Comparison of ENCODE assay signal across 27 cellular contexts in the genomic region with DNA sequence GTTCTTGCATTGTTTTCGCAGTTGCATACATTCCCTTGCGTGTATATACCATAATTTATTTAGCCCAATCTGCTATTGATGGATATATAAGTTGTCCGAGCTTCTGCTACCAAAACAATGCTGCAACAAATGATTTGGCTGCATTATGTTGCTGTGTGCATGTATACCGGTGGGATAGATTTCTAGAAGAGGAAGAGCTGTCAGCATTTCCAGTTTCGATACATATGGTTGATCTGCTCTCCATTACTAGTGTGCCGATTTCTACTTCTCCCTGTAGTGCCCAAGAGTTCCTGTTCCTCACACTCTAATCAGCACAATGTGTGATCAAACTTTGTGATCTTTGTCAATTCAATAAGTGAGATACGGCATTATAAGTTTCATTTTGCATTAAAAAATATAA.
"Had no signal": no experiment of that assay in that cellular context is flagged by ENCODE, and none has a peak within 500 bp of the region (broad histone marks: within the 10 kb centered on the region; RNA-seq: fewer than 3 reads in every experiment).

No MANE protein-coding gene starts in this region.

- H3K4me1 Mint-ChIP-seq: activated CD4-positive, alpha-beta T cell treated with anti-CD3 and anti-CD28 coated beads for 36 hours; activated naive CD4-positive, alpha-beta T cell treated with anti-CD3 and anti-CD28 coated beads, Interleukin-2, amount 10 ng/mL, durations not matched to agents 7 days and 5 days; activated naive CD8-positive, alpha-beta T cell treated with anti-CD3 and anti-CD28 coated beads for 36 hours; T-cell had no signal

- H3K9me3 Mint-ChIP-seq: activated CD8-positive, alpha-beta T cell treated with anti-CD3 and anti-CD28 coated beads for 36 hours; activated naive CD4-positive, alpha-beta T cell treated with anti-CD3 and anti-CD28 coated beads, Interleukin-2, amount 10 ng/mL, durations not matched to agents 7 days and 5 days; activated naive CD8-positive, alpha-beta T cell treated with anti-CD3 and anti-CD28 coated beads for 36 hours; activated T-cell treated with anti-CD3 and anti-CD28 coated beads, Interleukin-2, amount 50 U/mL, for 72 hours; activated T-helper 2 cell treated with anti-CD3 and anti-CD28 coated beads, Interferon-gamma antibody, Interleukin-2, Interleukin-4, amounts not matched to agents 10 μg/mL and 5 μg/mL and 100 μg/mL, durations not matched to agents 14 hours and 24 hours and 36 hours; T-cell had no signal

- H3K36me3 Mint-ChIP-seq: activated naive CD4-positive, alpha-beta T cell treated with anti-CD3 and anti-CD28 coated beads, Interleukin-2, amount 10 ng/mL, durations not matched to agents 7 days and 5 days; activated naive CD8-positive, alpha-beta T cell treated with anti-CD3 and anti-CD28 coated beads for 36 hours; T-cell had no signal

- DNase-seq: activated CD4-positive, alpha-beta T cell treated with anti-CD3 and anti-CD28 coated beads for 36 hours; activated CD4-positive, alpha-beta T cell treated with anti-CD3 and anti-CD28 coated beads, Interleukin-2, amount 50 U/mL, for 1 hour; activated CD8-positive, alpha-beta memory T cell treated with anti-CD3 and anti-CD28 coated beads, Interleukin-2, amount 50 U/mL, for 4 hours; activated CD8-positive, alpha-beta T cell treated with anti-CD3 and anti-CD28 coated beads for 36 hours; activated gamma-delta T cell treated with Interleukin-2 at 50 U/mL for 16 hours; activated naive CD4-positive, alpha-beta T cell treated with anti-CD3 and anti-CD28 coated beads, Interleukin-2, amount 10 ng/mL, durations not matched to agents 7 days and 5 days; activated naive CD8-positive, alpha-beta T cell treated with anti-CD3 and anti-CD28 coated beads for 36 hours; activated T-cell treated with anti-CD3 and anti-CD28 coated beads, Interleukin-2, amount 50 U/mL, for 72 hours; cerebellar nuclear complex; colonic mucosa; MG63; NCI-H1092 treated with DMSO at 0.1 percent for 48 hours; NCI-H1417 treated with DMSO at 0.1 percent for 48 hours; NCI-H1694; NCI-H2029; NCI-H2107; NCI-H2171 treated with DMSO at 0.1 percent for 48 hours; NCI-H226; NCI-H526; NCI-H774; OCI-M1; Peyer's patch; SHP77 treated with DMSO at 0.1 percent for 48 hours; T-cell; T-helper 2 cell; T1000 had no signal

- H3K4me3 Mint-ChIP-seq: activated CD4-positive, alpha-beta T cell treated with anti-CD3 and anti-CD28 coated beads for 36 hours; activated CD8-positive, alpha-beta T cell treated with anti-CD3 and anti-CD28 coated beads for 36 hours; activated naive CD4-positive, alpha-beta T cell treated with anti-CD3 and anti-CD28 coated beads, Interleukin-2, amount 10 ng/mL, durations not matched to agents 7 days and 5 days; activated naive CD8-positive, alpha-beta T cell treated with anti-CD3 and anti-CD28 coated beads for 36 hours; activated T-cell treated with anti-CD3 and anti-CD28 coated beads, Interleukin-2, amount 50 U/mL, for 72 hours; T-cell had no signal

- H3K27ac Mint-ChIP-seq: activated CD4-positive, alpha-beta T cell treated with anti-CD3 and anti-CD28 coated beads for 36 hours; activated CD8-positive, alpha-beta T cell treated with anti-CD3 and anti-CD28 coated beads for 36 hours; activated naive CD4-positive, alpha-beta T cell treated with anti-CD3 and anti-CD28 coated beads, Interleukin-2, amount 10 ng/mL, durations not matched to agents 7 days and 5 days; activated naive CD8-positive, alpha-beta T cell treated with anti-CD3 and anti-CD28 coated beads for 36 hours; activated T-cell treated with anti-CD3 and anti-CD28 coated beads, Interleukin-2, amount 50 U/mL, for 72 hours; activated T-helper 2 cell treated with anti-CD3 and anti-CD28 coated beads, Interferon-gamma antibody, Interleukin-2, Interleukin-4, amounts not matched to agents 10 μg/mL and 5 μg/mL and 100 μg/mL, durations not matched to agents 14 hours and 24 hours and 36 hours; T-cell had no signal

- ATAC-seq: activated CD4-positive, alpha-beta T cell treated with anti-CD3 and anti-CD28 coated beads for 36 hours; activated CD8-positive, alpha-beta T cell treated with anti-CD3 and anti-CD28 coated beads for 36 hours; activated T-cell treated with anti-CD3 and anti-CD28 coated beads, Interleukin-2, amount 50 U/mL, for 72 hours; T-cell had no signal
